In genomic region chr19:55605637-55606470, GRCh38 we compare ENCODE assay signal across 8 cellular contexts. TPM values are rescaled to one million over a fixed set of nuclear protein-coding genes. Genes with fewer than 3 reads are reported as not detected.
DNase-seq lines count a peak whose midpoint lies in the region; ATAC-seq and TF ChIP-seq lines count a peak whose summit lies in the region.

Gene ZNF865, plus strand, starts transcription at chr19:55605647. Its CDS starts 7,972 bp downstream, at chr19:55613619.

- no peaks in the 10 kb centered on the region for H3K9me2 ChIP-seq in OCI-LY1 (ENCODE audit: low read depth, low read length)

- H4K20me1 ChIP-seq in OCI-LY1 (ENCODE audit: insufficient read depth, low read length), result no peaks in the 10 kb centered on the region

- H3K4me2 ChIP-seq in OCI-LY1 (ENCODE audit: low read length), result peak within 1 kb of the TSS; percentile 92

- ATAC-seq in esophagus mucosa, result peak; percentile 57

- H2AFZ ChIP-seq in OCI-LY1 (ENCODE audit: low read length), result no peak within 1 kb of the TSS

- peak within 1 kb of the TSS; percentile 77; the same call in 1 of the 2 replicates for H3K27ac ChIP-seq in HUES6 (ENCODE audit: low read depth, low read length)
- H3K27ac ChIP-seq in OCI-LY1 (ENCODE audit: low read depth, low read length, poor library complexity, severe bottlenecking), result peak within 1 kb of the TSS; percentile 93
- peak within 1 kb of the TSS; percentile 93 for H3K27ac ChIP-seq in muscle layer of colon (ENCODE audit: low read depth, low read length)

- peak within 1 kb of the TSS; percentile 77 for H3K4me3 ChIP-seq in HUES6 (ENCODE audit: low read depth, low read length)
- peak within 1 kb of the TSS; percentile 85 for H3K4me3 ChIP-seq in OCI-LY1 (ENCODE audit: low read depth, low read length, poor library complexity, severe bottlenecking)
- peak within 1 kb of the TSS; percentile 66 to 86 for H3K4me3 ChIP-seq in muscle layer of colon (ENCODE audit: low read depth in 1 of 2, low read length in 2 of 2)

- H3K79me2 ChIP-seq in OCI-LY1 (ENCODE audit: insufficient read depth, low read length), result no peaks in the 10 kb centered on the region

- H3K27me3 ChIP-seq in HUES6 (ENCODE audit: control insufficient read depth, insufficient read depth, low read length), result no peaks in the 10 kb centered on the region
- no peaks in the 10 kb centered on the region for H3K27me3 ChIP-seq in OCI-LY1 (ENCODE audit: insufficient read depth, low read length)
- H3K27me3 ChIP-seq in muscle layer of colon (ENCODE audit: control insufficient read depth in 1 of 2, insufficient read depth in 2 of 2, low read length in 2 of 2), result no peaks in the 10 kb centered on the region

- peak within 1 kb of the TSS; percentile 74 for H3K9ac ChIP-seq in HUES6 (ENCODE audit: low read length)
- H3K9ac ChIP-seq in OCI-LY1 (ENCODE audit: low read length), result peak within 1 kb of the TSS; percentile 96
- peak within 1 kb of the TSS; percentile 65 for H3K9ac ChIP-seq in muscle layer of colon (ENCODE audit: low read length)

- peak; percentile 78 for TF ChIP-seq CTCF in OCI-LY1 (IDR thresholded peaks at IDR 0.05; ENCODE audit: low read length)

- H3K36me3 ChIP-seq in HUES6 (ENCODE audit: control insufficient read depth, insufficient read depth, low read length), result peaks cover 15% of the 10 kb centered on the region; the same call in 1 of the 2 replicates
- H3K36me3 ChIP-seq in OCI-LY1 (ENCODE audit: insufficient read depth, low read length), result peaks cover 19% of the 10 kb centered on the region
- peaks cover 6% of the 10 kb centered on the region for H3K36me3 ChIP-seq in muscle layer of colon (ENCODE audit: insufficient read depth, low read length)

- H3K4me1 ChIP-seq in HUES6 (ENCODE audit: control insufficient read depth, insufficient read depth, low read length) (peaks cover 13% of the 10 kb centered on the region), OCI-LY1 (ENCODE audit: insufficient read depth, low read length, severe bottlenecking) (peaks cover 20% of the 10 kb centered on the region), muscle layer of colon (ENCODE audit: insufficient read depth, low read length) (peaks cover 25% of the 10 kb centered on the region)

- DNase-seq in AG20443 (ENCODE audit: low spot score) (peak; percentile 82), activated T-cell treated with anti-CD3 and anti-CD28 coated beads for 48 hours (ENCODE audit: low read depth) (peak; percentile 57)
- peak; percentile 58 for DNase-seq in stimulated activated CD8-positive, alpha-beta memory T cell treated with anti-CD3 and anti-CD28 coated beads, Interleukin-7, amount 100 ng/mL, for 4 hours (ENCODE audit: low read depth in 2 of 2)

- H3F3A ChIP-seq in OCI-LY1 (ENCODE audit: insufficient read depth, low read length), result no peaks in the 10 kb centered on the region; the same call in 1 of the 2 replicates

- H3K9me3 ChIP-seq in HUES6 (ENCODE audit: control insufficient read depth, insufficient read depth, low read depth, low read length) (no peaks in the 10 kb centered on the region), OCI-LY1 (ENCODE audit: low read length) (no peaks in the 10 kb centered on the region), muscle layer of colon (ENCODE audit: low read length) (no peaks in the 10 kb centered on the region)

- peak; percentile 42 for TF ChIP-seq POLR2A in GM19099 (IDR thresholded peaks at IDR 0.05; ENCODE audit: extremely low read depth, insufficient read length, low read depth)

RNA-seq across cellular contexts. Expression of gene ZNF865, which starts in this region (rescaled TPM):
- total RNA-seq in esophagus mucosa, result 5.3 TPM

Comparison
In these comparisons a context has a peak if more than half of its experiments do, and no peak if none do; other contexts are left out.
1. Peak in every context shown above with its lines: DNase-seq, ATAC-seq, H3K4me3 ChIP-seq and H3K27ac ChIP-seq.